ENCODE assay signal across 1 cellular context in genomic region chr20:53574259-53574789, GRCh38.
TF ChIP-seq lines count a peak whose summit lies in the region.

No MANE protein-coding gene starts in this region.

TF ChIP-seq in HepG2, 621 proteins besides CTCF, POLR2A, EP300 and RAD21:
- TF ChIP-seq PAF1 (CRISPR knock-in tag; IDR thresholded peaks at IDR 0.05) = peak; percentile 79; the same call in 1 of the 2 replicates
- TF ChIP-seq REL (CRISPR knock-in tag; conservative IDR thresholded peaks at IDR 0.05) = 0 out of 2 replicates have a peak, but pooled peaks have one; percentile 32
- no peak for TF ChIP-seq THYN1 (CRISPR knock-in tag; IDR thresholded peaks at IDR 0.05; ENCODE audit: borderline replicate concordance, low read depth)
- TF ChIP-seq ELF1 (CRISPR knock-in tag; IDR thresholded peaks at IDR 0.05) = 0 out of 2 replicates have a peak, but pooled peaks have one; percentile 15
- TF ChIP-seq AGO2 (optimal IDR thresholded peaks at IDR 0.05; ENCODE audit: low read depth, low read length) = peak; percentile 15
- 0 out of 2 replicates have a peak, but pooled peaks have one; percentile 41 for TF ChIP-seq SPEN (CRISPR knock-in tag; IDR thresholded peaks at IDR 0.05; ENCODE audit: low read depth)
- no peak for TF ChIP-seq FOXA3 (CRISPR knock-in tag; IDR thresholded peaks at IDR 0.05)
- TF ChIP-seq ZC3H13 (CRISPR knock-in tag; IDR thresholded peaks at IDR 0.05) = peak; percentile 49; the same call in 1 of the 2 replicates
- 0 out of 2 replicates have a peak, but pooled peaks have one; percentile 12 for TF ChIP-seq ZNF350 (CRISPR knock-in tag; IDR thresholded peaks at IDR 0.05; ENCODE audit: borderline replicate concordance, low read depth)
